Comparison of ENCODE assay signal across 9 cellular contexts in the genomic region with DNA sequence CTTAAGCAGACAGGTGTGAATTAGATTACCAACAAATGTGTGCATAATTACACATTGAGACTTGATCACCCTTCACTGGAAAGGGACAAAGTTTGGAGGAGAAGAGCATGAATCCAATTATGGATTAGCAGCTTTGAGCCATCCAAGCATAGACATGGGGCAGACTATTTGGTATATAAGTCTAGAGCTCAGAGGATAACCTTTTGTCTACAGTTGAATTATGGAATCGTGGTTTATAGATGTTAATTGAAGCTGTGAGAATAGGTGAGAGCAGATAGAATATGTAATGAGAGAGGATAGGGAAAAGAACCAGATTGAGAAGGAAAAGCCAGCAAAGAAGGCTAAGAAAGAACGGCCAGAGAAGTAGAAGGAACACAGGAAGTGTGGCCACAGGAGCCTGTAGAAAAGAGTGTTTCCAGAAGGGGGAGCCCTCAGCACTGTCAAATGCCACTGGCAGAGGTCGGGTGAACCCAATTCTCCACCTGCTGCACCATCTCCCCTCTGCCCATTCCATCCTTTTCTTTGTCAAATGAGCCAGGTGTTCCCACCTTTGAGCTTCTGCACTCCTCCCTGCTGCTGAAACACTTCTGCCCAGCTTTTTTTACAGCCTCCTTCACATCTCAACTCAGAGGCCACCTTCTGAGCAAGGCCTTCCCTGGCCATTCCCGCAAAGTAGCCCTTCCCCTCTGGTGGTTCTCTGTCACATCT. TPM values are rescaled to one million over a fixed set of nuclear protein-coding genes. Genes with fewer than 3 reads are reported as not detected.
A peak's percentile ranks its signal among the peaks of the same experiment; 100 is the strongest.
DNase-seq lines count a peak whose midpoint lies in the region; ATAC-seq and TF ChIP-seq lines count a peak whose summit lies in the region.
"Had no signal": no experiment of that assay in that cellular context is flagged by ENCODE, and none has a peak within 500 bp of the region (broad histone marks: within the 10 kb centered on the region; RNA-seq: fewer than 3 reads in every experiment).

No MANE protein-coding gene starts in this region.

- ATAC-seq in Right ventricle myocardium inferior, result peak; percentile 73

- DNase-seq in Right ventricle myocardium inferior (ENCODE audit: missing footprints), result no peak
- no peak for DNase-seq in cardiac septum (ENCODE audit: low spot score)
- DNase-seq in NCI-H2029 (lab: John Stamatoyannopoulos, UW), result peak; percentile 38
- DNase-seq in T1000 (lab: John Stamatoyannopoulos, UW), result peak; percentile 30
- peak; percentile 40 for DNase-seq in astrocyte of the spinal cord (ENCODE audit: low read depth, low spot score)
- peak; percentile 87 for DNase-seq in iPS-NIHi7 (ENCODE audit: extremely low spot score)
- peak; percentile 64 to 68 for DNase-seq in stimulated activated CD4-positive, alpha-beta T cell treated with anti-CD3 and anti-CD28 coated beads, Interleukin-2, amount 100 ng/mL, for 24 hours
- no peak for DNase-seq in HPDE6-E6E7 (ENCODE audit: extremely low spot score)

- H3K4me3 ChIP-seq in astrocyte of the spinal cord (ENCODE audit: low read depth, low read length), result no peak overlapping the region

- intact Hi-C loops in Right ventricle myocardium inferior (cut with DNase I), result no loop called here
- intact Hi-C loops in cardiac septum (cut with DNase I), result no loop called here

- in situ Hi-C loops in astrocyte of the spinal cord (cut with HindIII; ENCODE audit: low sequenced_read_pairs), result no loop called here

- TF ChIP-seq CTCF in astrocyte of the spinal cord (IDR thresholded peaks at IDR 0.05; ENCODE audit: low read depth, low read length), result peak; percentile 84

RNA-seq across cellular contexts. Expression of a gene that starts 7.3 kb away (rescaled TPM):
- total RNA-seq in Right ventricle myocardium inferior (12.4 TPM), cardiac septum (26.3 TPM)

RNA-seq across cellular contexts. Expression of a gene that starts 7.4 kb away (rescaled TPM):
- total RNA-seq in Right ventricle myocardium inferior (1.1 TPM), cardiac septum (2.0 TPM)
- total RNA-seq: frontal cortex had no signal

RNA-seq across cellular contexts. Expression of a gene that starts 13.4 kb away (rescaled TPM):
- total RNA-seq in Right ventricle myocardium inferior (1.7 TPM), cardiac septum (0.38 TPM)

RNA-seq across cellular contexts. Expression of a gene that starts 28.0 kb away (rescaled TPM):
- total RNA-seq in Right ventricle myocardium inferior, result not detected
- total RNA-seq in cardiac septum, result not detected
- total RNA-seq: frontal cortex had no signal

RNA-seq across cellular contexts. Expression of a gene that starts 34.5 kb away (rescaled TPM):
- total RNA-seq in Right ventricle myocardium inferior (22.5 TPM), cardiac septum (19.5 TPM)

Comparison
In these comparisons a context has a peak if more than half of its experiments do, and no peak if none do; other contexts are left out.
1. DNase-seq: peak in NCI-H2029 (single experiment), T1000 (single experiment), astrocyte of the spinal cord (single experiment), iPS-NIHi7 (single experiment) and stimulated activated CD4-positive, alpha-beta T cell treated with anti-CD3 and anti-CD28 coated beads, Interleukin-2, amount 100 ng/mL, for 24 hours (2 of 2); none in Right ventricle myocardium inferior (single experiment), cardiac septum (single experiment) and HPDE6-E6E7 (single experiment).